In genomic region chr18:74456409-74457042, GRCh38 we compare ENCODE assay signal across 10 cellular contexts. TPM values are rescaled to one million over a fixed set of nuclear protein-coding genes. Genes with fewer than 3 reads are reported as not detected.
DNase-seq lines count a peak whose midpoint lies in the region; ATAC-seq and TF ChIP-seq lines count a peak whose summit lies in the region.
"Had no signal": no experiment of that assay in that cellular context is flagged by ENCODE, and none has a peak within 500 bp of the region (broad histone marks: within the 10 kb centered on the region; RNA-seq: fewer than 3 reads in every experiment).

No MANE protein-coding gene starts in this region.

- no peaks in the 10 kb centered on the region for H3K9me3 ChIP-seq in HUES48 (ENCODE audit: control insufficient read depth, insufficient read depth, low read length)
- H3K9me3 ChIP-seq in ascending aorta: no peaks in the 10 kb centered on the region
- no peaks in the 10 kb centered on the region for H3K9me3 ChIP-seq in iPS-18c (ENCODE audit: control insufficient read depth, insufficient read depth, low read length)
- H3K9me3 ChIP-seq: SK-N-SH had no signal

- H3K9ac ChIP-seq in HUES48 (ENCODE audit: low read depth, low read length): no peak overlapping the region
- H3K9ac ChIP-seq: KMS-11, SK-N-SH had no signal

- H3K4me3 ChIP-seq in HUES48 (ENCODE audit: low read depth, low read length) (peak overlapping the region; percentile 69), ascending aorta (peak overlapping the region; percentile 39 to 50), iPS-18c (ENCODE audit: insufficient read depth, low read depth, low read length) (peak overlapping the region; percentile 64), skin epidermis (peak overlapping the region in 6 of 7 experiments; percentile 25 to 45 (median 36))

- H3K27ac ChIP-seq in HUES48 (ENCODE audit: low read depth, low read length) (no peak overlapping the region), ascending aorta (no peak overlapping the region), skin epidermis (peak overlapping the region in 3 of 21 experiments; percentile 43 to 71 (median 60))
- H3K27ac ChIP-seq: KMS-11 had no signal

- ATAC-seq in HG02938 (IDR thresholded peaks at IDR 0.05; ENCODE audit: unreplicated experiment): no peak
- no peak for ATAC-seq in HG02852 (IDR thresholded peaks at IDR 0.05; ENCODE audit: unreplicated experiment)

- intact Hi-C loops in ascending aorta (cut with DNase I): loop anchor here (5.0 kb wide), 1 partner anchor 54 kb away; no protein-coding TSS in a partner anchor

- H3K27me3 ChIP-seq in HUES48 (ENCODE audit: control insufficient read depth, insufficient read depth, low read length) (peaks cover 60% of the 10 kb centered on the region), ascending aorta (peaks cover 5% of the 10 kb centered on the region)

- H3K36me3 ChIP-seq in HUES48 (ENCODE audit: control insufficient read depth, insufficient read depth, low read length): no peaks in the 10 kb centered on the region
- H3K36me3 ChIP-seq in ascending aorta: no peaks in the 10 kb centered on the region

- TF ChIP-seq CTCF in ascending aorta (IDR thresholded peaks at IDR 0.05): no peak

- peak in 1 of 2 donors; percentile 51 for DNase-seq in ascending aorta (ENCODE audit: low spot score in 2 of 2)
- DNase-seq in NCI-H2227 treated with DMSO at 0.1 percent for 48 hours (lab: John Stamatoyannopoulos, UW): no peak
- no peak for DNase-seq in iPS-NIHi11 (ENCODE audit: low spot score)
- DNase-seq: SK-N-SH had no signal

- peaks cover 4% of the 10 kb centered on the region for H3K4me1 ChIP-seq in HUES48 (ENCODE audit: control insufficient read depth, insufficient read depth, low read length)
- peaks cover 0 to 7% of the 10 kb centered on the region in 2 donors for H3K4me1 ChIP-seq in ascending aorta

RNA-seq across cellular contexts. Expression of gene DIPK1C, which starts 0.6 kb away (rescaled TPM):
- not detected for total RNA-seq in ascending aorta

RNA-seq across cellular contexts. Expression of gene CNDP2, which starts 39.6 kb away (rescaled TPM):
- 33.5 TPM for total RNA-seq in ascending aorta
